1 cellular context compared by ENCODE assay signal in genomic region chr10:124461642-124462347, GRCh38.
A peak's percentile ranks its signal among the peaks of the same experiment; 100 is the strongest.
TF ChIP-seq lines count a peak whose summit lies in the region.

Gene LHPP (plus strand): TSS chr10:124461823. CDS start chr10:124461863, 40 bp downstream.

TF ChIP-seq in WTC11, 78 proteins besides CTCF, POLR2A, EP300 and RAD21 (continued from another document):
- TF ChIP-seq FOXP4 (CRISPR knock-in tag; IDR thresholded peaks at IDR 0.05) = 0 out of 2 replicates have a peak, but pooled peaks have one; percentile 43
- TF ChIP-seq ZNF121 (CRISPR knock-in tag; IDR thresholded peaks at IDR 0.05) = peak; percentile 71; the same call in 1 of the 2 replicates
- peak; percentile 78 for TF ChIP-seq SP1 (CRISPR knock-in tag; conservative IDR thresholded peaks at IDR 0.05)
- TF ChIP-seq RELA (CRISPR knock-in tag; IDR thresholded peaks at IDR 0.05; ENCODE audit: borderline replicate concordance) = no peak
- no peak for TF ChIP-seq CREM (CRISPR knock-in tag; IDR thresholded peaks at IDR 0.05)
- TF ChIP-seq ZNF671 (CRISPR knock-in tag; IDR thresholded peaks at IDR 0.05) = no peak
- peak; percentile 18; the same call in 1 of the 2 replicates for TF ChIP-seq USF2 (CRISPR knock-in tag; IDR thresholded peaks at IDR 0.05)
- 0 out of 2 replicates have a peak, but pooled peaks have one; percentile 43 for TF ChIP-seq KAT7 (CRISPR knock-in tag; IDR thresholded peaks at IDR 0.05; ENCODE audit: borderline replicate concordance)
- no peak for TF ChIP-seq GTF2I (CRISPR knock-in tag; conservative IDR thresholded peaks at IDR 0.05)
- TF ChIP-seq ZNF263 (CRISPR knock-in tag; IDR thresholded peaks at IDR 0.05; ENCODE audit: low read depth) = no peak
- TF ChIP-seq AR (CRISPR knock-in tag; IDR thresholded peaks at IDR 0.05) = no peak
- TF ChIP-seq STAT6 (CRISPR knock-in tag; conservative IDR thresholded peaks at IDR 0.05; ENCODE audit: low read depth) = no peak
- TF ChIP-seq ZNF138 (CRISPR knock-in tag; conservative IDR thresholded peaks at IDR 0.05) = no peak
- peak; percentile 72; the same call in 1 of the 2 replicates for TF ChIP-seq TP53 (CRISPR knock-in tag; IDR thresholded peaks at IDR 0.05)
- TF ChIP-seq, protein P1, sequence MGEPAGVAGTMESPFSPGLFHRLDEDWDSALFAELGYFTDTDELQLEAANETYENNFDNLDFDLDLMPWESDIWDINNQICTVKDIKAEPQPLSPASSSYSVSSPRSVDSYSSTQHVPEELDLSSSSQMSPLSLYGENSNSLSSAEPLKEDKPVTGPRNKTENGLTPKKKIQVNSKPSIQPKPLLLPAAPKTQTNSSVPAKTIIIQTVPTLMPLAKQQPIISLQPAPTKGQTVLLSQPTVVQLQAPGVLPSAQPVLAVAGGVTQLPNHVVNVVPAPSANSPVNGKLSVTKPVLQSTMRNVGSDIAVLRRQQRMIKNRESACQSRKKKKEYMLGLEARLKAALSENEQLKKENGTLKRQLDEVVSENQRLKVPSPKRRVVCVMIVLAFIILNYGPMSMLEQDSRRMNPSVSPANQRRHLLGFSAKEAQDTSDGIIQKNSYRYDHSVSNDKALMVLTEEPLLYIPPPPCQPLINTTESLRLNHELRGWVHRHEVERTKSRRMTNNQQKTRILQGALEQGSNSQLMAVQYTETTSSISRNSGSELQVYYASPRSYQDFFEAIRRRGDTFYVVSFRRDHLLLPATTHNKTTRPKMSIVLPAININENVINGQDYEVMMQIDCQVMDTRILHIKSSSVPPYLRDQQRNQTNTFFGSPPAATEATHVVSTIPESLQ (CRISPR knock-in tag; IDR thresholded peaks at IDR 0.05) = no peak
- TF ChIP-seq FOXK1 (CRISPR knock-in tag; IDR thresholded peaks at IDR 0.05) = 0 out of 2 replicates have a peak, but pooled peaks have one; percentile 60
